In the genomic region with DNA sequence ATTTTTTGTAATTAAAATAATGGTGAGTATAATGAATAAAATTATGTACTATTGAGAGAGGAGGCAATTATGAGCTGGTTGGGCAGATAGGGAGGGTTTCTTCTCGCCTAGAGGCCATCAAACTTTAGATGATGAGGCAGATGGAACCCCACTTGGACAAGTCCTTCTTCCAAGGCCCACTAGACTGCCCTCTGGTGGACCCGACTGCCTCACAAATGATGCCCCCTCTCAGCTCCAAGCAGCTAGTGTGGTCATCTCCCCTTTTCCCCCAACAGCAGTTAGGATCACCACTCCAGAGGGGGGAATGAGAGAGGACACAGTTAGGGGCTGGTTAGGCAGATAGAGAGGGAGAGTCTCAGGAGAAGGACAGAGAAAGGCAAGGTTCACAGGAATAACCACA, we compare ENCODE assay signal across 25 cellular contexts.
DNase-seq lines count a peak whose midpoint lies in the region; ATAC-seq and TF ChIP-seq lines count a peak whose summit lies in the region.
"Had no signal": no experiment of that assay in that cellular context is flagged by ENCODE, and none has a peak within 500 bp of the region (broad histone marks: within the 10 kb centered on the region; RNA-seq: fewer than 3 reads in every experiment).

No MANE protein-coding gene starts in this region.

- TF ChIP-seq RAD21 in SK-N-SH (IDR thresholded peaks at IDR 0.05; ENCODE audit: low read length): no peak

- TF ChIP-seq CTCF in SK-N-SH (IDR thresholded peaks at IDR 0.05): peak; percentile 34; the same call in 1 of the 2 replicates
- peak; percentile 27 for TF ChIP-seq CTCF in cardiac fibroblast (IDR thresholded peaks at IDR 0.05; ENCODE audit: low read depth, low read length)
- TF ChIP-seq CTCF in retinal pigment epithelial cell (conservative IDR thresholded peaks at IDR 0.05; ENCODE audit: low read depth, low read length): peak; percentile 29

- no peak overlapping the region for H3K9ac ChIP-seq in SK-N-SH

- H3K36me3 ChIP-seq in SK-N-SH (replicated peaks in 1 of 2; ENCODE audit: control insufficient read depth in 1 of 2, insufficient read depth in 2 of 2, low read length in 1 of 2): no peaks in the 10 kb centered on the region
- H3K36me3 ChIP-seq: upper lobe of right lung had no signal

- no peaks in the 10 kb centered on the region for H3K79me2 ChIP-seq in SK-N-SH (ENCODE audit: insufficient read depth)

- POLR2A ChIA-PET in SK-N-SH (lab: Yijun Ruan, JAX): no interaction called here

- H3K9me2 ChIP-seq in SK-N-SH: no peaks in the 10 kb centered on the region

- H3K4me3 ChIP-seq in SK-N-SH (ENCODE audit: low read depth in 2 of 2, low read length in 1 of 2) (no peak overlapping the region), cardiac fibroblast (replicated peaks in 1 of 2; ENCODE audit: low read depth in 2 of 2, low read length in 2 of 2) (no peak overlapping the region), retinal pigment epithelial cell (ENCODE audit: low read length) (no peak overlapping the region)
- H3K4me3 ChIP-seq: smooth muscle cell, upper lobe of right lung had no signal

- no peaks in the 10 kb centered on the region for H3K27me3 ChIP-seq in SK-N-SH (ENCODE audit: insufficient read depth)
- H3K27me3 ChIP-seq: upper lobe of right lung had no signal

- H3K27ac ChIP-seq in SK-N-SH (ENCODE audit: low read depth in 2 of 2, low read length in 1 of 2): no peak overlapping the region
- H3K27ac ChIP-seq: HL-60, upper lobe of right lung had no signal

- ATAC-seq in SK-N-SH treated with all-trans-retinoic acid at 6 μM for 48 hours (no peak), GM19395 (IDR thresholded peaks at IDR 0.05; ENCODE audit: unreplicated experiment) (no peak)
- ATAC-seq: left ventricle myocardium superior, natural killer cell, upper lobe of right lung had no signal

- no peak for TF ChIP-seq EP300 in SK-N-SH (IDR thresholded peaks at IDR 0.05; ENCODE audit: borderline replicate concordance in 1 of 2, low read depth in 1 of 2, low read length in 1 of 2)

- no peak overlapping the region for H3K4me2 ChIP-seq in SK-N-SH
- H3K4me2 ChIP-seq: smooth muscle cell had no signal

- no peaks in the 10 kb centered on the region for H3K9me3 ChIP-seq in SK-N-SH
- H3K9me3 ChIP-seq: Caco-2, upper lobe of right lung had no signal

- H2AFZ ChIP-seq in SK-N-SH (ENCODE audit: low read depth): no peak overlapping the region

- DNase-seq in SK-N-SH: no peak
- peak; percentile 22 for DNase-seq in NCI-H69 (lab: John Stamatoyannopoulos, UW)
- DNase-seq in cardiac fibroblast (ENCODE audit: low read depth in 2 of 2): peak in 1 of 2 donors; percentile 3
- no peak for DNase-seq in retinal pigment epithelial cell (ENCODE audit: low read depth)
- DNase-seq in NCI-H524 treated with DMSO at 0.1 percent for 48 hours (lab: John Stamatoyannopoulos, UW): no peak
- DNase-seq in DMS153 treated with DMSO at 0.1 percent for 48 hours (lab: John Stamatoyannopoulos, UW; ENCODE audit: unreplicated experiment): no peak
- DNase-seq: activated CD4-positive, alpha-beta T cell treated with anti-CD3 and anti-CD28 coated beads, Interleukin-2, amount 10 ng/mL, durations not matched to agents 7 days and 5 days; activated naive CD4-positive, alpha-beta T cell; activated T-cell treated with anti-CD3 and anti-CD28 coated beads, Interleukin-2, amount 50 U/mL, for 48 hours; effector memory CD4-positive, alpha-beta T cell; IMR-90; left ventricle myocardium superior; natural killer cell; NCI-H1105; NCI-H2029 treated with DMSO at 0.1 percent for 48 hours; NCI-H226; SIG-M5; stimulated activated CD4-positive, alpha-beta T cell treated with anti-CD3 and anti-CD28 coated beads, Interleukin-2, amount 100 ng/mL, for 24 hours; T-helper 2 cell; upper lobe of right lung had no signal

- no peaks in the 10 kb centered on the region for H3K4me1 ChIP-seq in SK-N-SH (ENCODE audit: control insufficient read depth in 1 of 2, insufficient read depth in 2 of 2, low read depth in 1 of 2, low read length in 1 of 2)
- H3K4me1 ChIP-seq: Caco-2, upper lobe of right lung had no signal

- H3F3A ChIP-seq in SK-N-SH (replicated peaks; ENCODE audit: insufficient read depth): no peaks in the 10 kb centered on the region

- no peaks in the 10 kb centered on the region for H4K20me1 ChIP-seq in SK-N-SH (ENCODE audit: insufficient read depth)

- CTCF ChIA-PET in SK-N-SH (lab: Yijun Ruan, JAX): interaction anchor here (0.9 kb wide), 1 partner anchor 9 kb away, joined by 3 read pairs; no protein-coding TSS in a partner anchor

- 2% methylated on average over 2 of the region's 2 CpGs for WGBS in SK-N-SH (ENCODE audit: low lambda C conversion rate)

TF ChIP-seq in SK-N-SH, 30 proteins besides CTCF, POLR2A, EP300 and RAD21:
- TF ChIP-seq FOXJ3 (CRISPR knock-in tag; IDR thresholded peaks at IDR 0.05) (no peak), GABPA (IDR thresholded peaks at IDR 0.05; ENCODE audit: low read depth) (no peak)

TF ChIP-seq in SK-N-SH treated with all-trans-retinoic acid at 6 μM for 48 hours, 23 proteins besides CTCF, POLR2A, EP300 and RAD21:
- TF ChIP-seq RARB (CRISPR knock-in tag; IDR thresholded peaks at IDR 0.05): no peak
- TF ChIP-seq, protein P1, sequence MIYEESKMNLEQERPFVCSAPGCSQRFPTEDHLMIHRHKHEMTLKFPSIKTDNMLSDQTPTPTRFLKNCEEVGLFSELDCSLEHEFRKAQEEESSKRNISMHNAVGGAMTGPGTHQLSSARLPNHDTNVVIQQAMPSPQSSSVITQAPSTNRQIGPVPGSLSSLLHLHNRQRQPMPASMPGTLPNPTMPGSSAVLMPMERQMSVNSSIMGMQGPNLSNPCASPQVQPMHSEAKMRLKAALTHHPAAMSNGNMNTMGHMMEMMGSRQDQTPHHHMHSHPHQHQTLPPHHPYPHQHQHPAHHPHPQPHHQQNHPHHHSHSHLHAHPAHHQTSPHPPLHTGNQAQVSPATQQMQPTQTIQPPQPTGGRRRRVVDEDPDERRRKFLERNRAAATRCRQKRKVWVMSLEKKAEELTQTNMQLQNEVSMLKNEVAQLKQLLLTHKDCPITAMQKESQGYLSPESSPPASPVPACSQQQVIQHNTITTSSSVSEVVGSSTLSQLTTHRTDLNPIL (CRISPR knock-in tag; IDR thresholded peaks at IDR 0.05; ENCODE audit: low read depth): no peak
- no peak for TF ChIP-seq BACH2 (CRISPR knock-in tag; IDR thresholded peaks at IDR 0.05; ENCODE audit: borderline replicate concordance)
- TF ChIP-seq ESRRG (CRISPR knock-in tag; IDR thresholded peaks at IDR 0.05): no peak
- TF ChIP-seq, protein P2, sequence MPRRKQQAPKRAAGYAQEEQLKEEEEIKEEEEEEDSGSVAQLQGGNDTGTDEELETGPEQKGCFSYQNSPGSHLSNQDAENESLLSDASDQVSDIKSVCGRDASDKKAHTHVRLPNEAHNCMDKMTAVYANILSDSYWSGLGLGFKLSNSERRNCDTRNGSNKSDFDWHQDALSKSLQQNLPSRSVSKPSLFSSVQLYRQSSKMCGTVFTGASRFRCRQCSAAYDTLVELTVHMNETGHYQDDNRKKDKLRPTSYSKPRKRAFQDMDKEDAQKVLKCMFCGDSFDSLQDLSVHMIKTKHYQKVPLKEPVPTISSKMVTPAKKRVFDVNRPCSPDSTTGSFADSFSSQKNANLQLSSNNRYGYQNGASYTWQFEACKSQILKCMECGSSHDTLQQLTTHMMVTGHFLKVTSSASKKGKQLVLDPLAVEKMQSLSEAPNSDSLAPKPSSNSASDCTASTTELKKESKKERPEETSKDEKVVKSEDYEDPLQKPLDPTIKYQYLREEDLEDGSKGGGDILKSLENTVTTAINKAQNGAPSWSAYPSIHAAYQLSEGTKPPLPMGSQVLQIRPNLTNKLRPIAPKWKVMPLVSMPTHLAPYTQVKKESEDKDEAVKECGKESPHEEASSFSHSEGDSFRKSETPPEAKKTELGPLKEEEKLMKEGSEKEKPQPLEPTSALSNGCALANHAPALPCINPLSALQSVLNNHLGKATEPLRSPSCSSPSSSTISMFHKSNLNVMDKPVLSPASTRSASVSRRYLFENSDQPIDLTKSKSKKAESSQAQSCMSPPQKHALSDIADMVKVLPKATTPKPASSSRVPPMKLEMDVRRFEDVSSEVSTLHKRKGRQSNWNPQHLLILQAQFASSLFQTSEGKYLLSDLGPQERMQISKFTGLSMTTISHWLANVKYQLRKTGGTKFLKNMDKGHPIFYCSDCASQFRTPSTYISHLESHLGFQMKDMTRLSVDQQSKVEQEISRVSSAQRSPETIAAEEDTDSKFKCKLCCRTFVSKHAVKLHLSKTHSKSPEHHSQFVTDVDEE (CRISPR knock-in tag; IDR thresholded peaks at IDR 0.05): no peak
- TF ChIP-seq PPARA (CRISPR knock-in tag; IDR thresholded peaks at IDR 0.05; ENCODE audit: borderline replicate concordance): no peak
- no peak for TF ChIP-seq ARNTL (CRISPR knock-in tag; IDR thresholded peaks at IDR 0.05; ENCODE audit: borderline replicate concordance, low read depth)
- no peak for TF ChIP-seq CSDC2 (CRISPR knock-in tag; IDR thresholded peaks at IDR 0.05)
- TF ChIP-seq TOX (CRISPR knock-in tag; IDR thresholded peaks at IDR 0.05; ENCODE audit: borderline replicate concordance): no peak
- TF ChIP-seq, protein P3, sequence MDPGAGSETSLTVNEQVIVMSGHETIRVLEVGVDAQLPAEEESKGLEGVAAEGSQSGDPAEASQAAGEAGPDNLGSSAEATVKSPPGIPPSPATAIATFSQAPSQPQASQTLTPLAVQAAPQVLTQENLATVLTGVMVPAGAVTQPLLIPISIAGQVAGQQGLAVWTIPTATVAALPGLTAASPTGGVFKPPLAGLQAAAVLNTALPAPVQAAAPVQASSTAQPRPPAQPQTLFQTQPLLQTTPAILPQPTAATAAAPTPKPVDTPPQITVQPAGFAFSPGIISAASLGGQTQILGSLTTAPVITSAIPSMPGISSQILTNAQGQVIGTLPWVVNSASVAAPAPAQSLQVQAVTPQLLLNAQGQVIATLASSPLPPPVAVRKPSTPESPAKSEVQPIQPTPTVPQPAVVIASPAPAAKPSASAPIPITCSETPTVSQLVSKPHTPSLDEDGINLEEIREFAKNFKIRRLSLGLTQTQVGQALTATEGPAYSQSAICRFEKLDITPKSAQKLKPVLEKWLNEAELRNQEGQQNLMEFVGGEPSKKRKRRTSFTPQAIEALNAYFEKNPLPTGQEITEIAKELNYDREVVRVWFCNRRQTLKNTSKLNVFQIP (CRISPR knock-in tag; IDR thresholded peaks at IDR 0.05; ENCODE audit: borderline replicate concordance, low read depth): no peak
- TF ChIP-seq ISL1 (CRISPR knock-in tag; IDR thresholded peaks at IDR 0.05): no peak
- no peak for TF ChIP-seq TCF4 (CRISPR knock-in tag; IDR thresholded peaks at IDR 0.05; ENCODE audit: borderline replicate concordance)
